In genomic region chr20:44885392-44886275, GRCh38 we compare ENCODE assay signal across 8 cellular contexts. TPM values are rescaled to one million over a fixed set of nuclear protein-coding genes. Genes with fewer than 3 reads are reported as not detected.
DNase-seq lines count a peak whose midpoint lies in the region; FAIRE-seq and TF ChIP-seq lines count a peak whose summit lies in the region.

Gene YWHAB, plus strand, starts transcription at chr20:44885705. Its CDS starts 15,829 bp downstream, at chr20:44901534.

- H3K27ac ChIP-seq in HEK293 (ENCODE audit: extremely low read depth, low read depth, low read length): peak within 1 kb of the TSS; percentile 88
- H3K27ac ChIP-seq in neutrophil: peak within 1 kb of the TSS; percentile 97
- peak within 1 kb of the TSS; percentile 79 for H3K27ac ChIP-seq in substantia nigra (ENCODE audit: low read depth, low read length, poor library complexity, severe bottlenecking)

- H3K36me3 ChIP-seq in HEK293 (ENCODE audit: control insufficient read depth in 2 of 2, insufficient read depth in 1 of 2, low read length in 2 of 2) (peaks cover 0 to 24% of the 10 kb centered on the region in 2 experiments; a peak in 1 of 3 replicates), neutrophil (peaks cover 5% of the 10 kb centered on the region)

- H3K27me3 ChIP-seq in neutrophil: no peaks in the 10 kb centered on the region

- peak within 1 kb of the TSS; percentile 99 for H3K4me3 ChIP-seq in HEK293 (ENCODE audit: low read depth, low read length)
- peak within 1 kb of the TSS; percentile 79 to 95 for H3K4me3 ChIP-seq in neutrophil (ENCODE audit: low read depth in 1 of 2, low read length in 1 of 2)

- H3K4me1 ChIP-seq in HEK293 (ENCODE audit: control insufficient read depth, insufficient read depth, low read length) (peaks cover 4% of the 10 kb centered on the region; the same call in 1 of the 2 replicates), neutrophil (ENCODE audit: control insufficient read depth in 1 of 2, insufficient read depth in 1 of 2, low read depth in 1 of 2, low read length in 1 of 2) (peaks cover 51 to 52% of the 10 kb centered on the region in 2 experiments)

- FAIRE-seq in frontal cortex (lab: Jason Lieb, UNC): no peak

- CTCF ChIA-PET in HEK293 (lab: Yijun Ruan, JAX): interaction anchor here (0.6 to 0.9 kb wide), 3 partner anchors 33 to 754 kb away, joined by 3 read pairs; no protein-coding TSS in a partner anchor

- POLR2A ChIA-PET in HEK293 (lab: Yijun Ruan, JAX): interaction anchor here (0.5 to 1.3 kb wide), 14 partner anchors 10 to 1036 kb away, joined by 3 to 9 read pairs (median 3); partner anchors contain the start of genes PABPC1L, SDC4, SERINC3 and TOMM34

- TF ChIP-seq CTCF in HEK293 (tag by site-specific recombination; IDR thresholded peaks at IDR 0.05) (peak; percentile 16; the same call in 1 of the 2 replicates), neutrophil (IDR thresholded peaks at IDR 0.05) (peak; percentile 43)

- H3K9me3 ChIP-seq in HEK293 (ENCODE audit: control insufficient read depth, insufficient read depth, low read depth, low read length): no peaks in the 10 kb centered on the region
- no peaks in the 10 kb centered on the region for H3K9me3 ChIP-seq in neutrophil

- DNase-seq in GM03348 (ENCODE audit: low spot score): peak; percentile 99
- DNase-seq in MV-4-11 (lab: John Stamatoyannopoulos, UW): peak; percentile 96
- peak; percentile 99 for DNase-seq in SK-MEL-5 (ENCODE audit: low read depth, low spot score)
- DNase-seq in activated naive CD4-positive, alpha-beta T cell treated with Interleukin-2 at 50 U/mL for 16 hours: peak; percentile 99
- peak; percentile 97 for DNase-seq in frontal cortex (ENCODE audit: low spot score in 2 of 2)
- DNase-seq in substantia nigra (lab: John Stamatoyannopoulos, UW): peak; percentile 72 to 98 (median 94)

- in situ Hi-C loops in SK-MEL-5 (cut with HindIII; ENCODE audit: low pct_unique_long_range_greater_than_20kb, low sequenced_read_pairs): no loop called here

TF ChIP-seq in HEK293, 187 proteins besides CTCF, POLR2A, EP300 and RAD21 (continues in another document):
- peak; percentile 59; the same call in 1 of the 2 replicates for TF ChIP-seq ZNF518A (tag by site-specific recombination; conservative IDR thresholded peaks at IDR 0.05; ENCODE audit: low read depth)
- no peak for TF ChIP-seq ZNF174 (tag by site-specific recombination; IDR thresholded peaks at IDR 0.05)
- TF ChIP-seq ZNF16 (tag by site-specific recombination; IDR thresholded peaks at IDR 0.05; ENCODE audit: low read depth): no peak
- TF ChIP-seq ZNF558 (tag by site-specific recombination; IDR thresholded peaks at IDR 0.05): no peak; the same call in 1 of the 2 replicates
- TF ChIP-seq ZNF747 (tag by site-specific recombination; IDR thresholded peaks at IDR 0.05): no peak
- TF ChIP-seq ZBTB44 (tag by site-specific recombination; IDR thresholded peaks at IDR 0.05): no peak; the same call in 1 of the 2 replicates
- no peak for TF ChIP-seq PRDM1 (tag by site-specific recombination; IDR thresholded peaks at IDR 0.05)
- no peak for TF ChIP-seq GLI4 (tag by site-specific recombination; IDR thresholded peaks at IDR 0.05)
- no peak for TF ChIP-seq ZNF18 (tag by site-specific recombination; IDR thresholded peaks at IDR 0.05)
- TF ChIP-seq EGR2 (tag by site-specific recombination; IDR thresholded peaks at IDR 0.05; ENCODE audit: low read depth): peak; percentile 100
- TF ChIP-seq KLF8 (tag by site-specific recombination; IDR thresholded peaks at IDR 0.05): peak; percentile 99
- TF ChIP-seq ZNF23 (tag by site-specific recombination; IDR thresholded peaks at IDR 0.05; ENCODE audit: borderline replicate concordance): no peak
- TF ChIP-seq IKZF3 (tag by site-specific recombination; IDR thresholded peaks at IDR 0.05): no peak; the same call in 1 of the 2 replicates
- no peak for TF ChIP-seq SCRT1 (tag by site-specific recombination; IDR thresholded peaks at IDR 0.05; ENCODE audit: borderline replicate concordance)
- no peak for TF ChIP-seq ZNF155 (tag by site-specific recombination; IDR thresholded peaks at IDR 0.05)
- TF ChIP-seq ZNF792 (tag by site-specific recombination; IDR thresholded peaks at IDR 0.05): no peak
- no peak for TF ChIP-seq ZNF157 (tag by site-specific recombination; IDR thresholded peaks at IDR 0.05)
- peak; percentile 100 for TF ChIP-seq SP2 (tag by site-specific recombination; IDR thresholded peaks at IDR 0.05)

RNA-seq across cellular contexts. Expression of gene YWHAB, which starts in this region (rescaled TPM):
- total RNA-seq in SK-MEL-5 (2014; rRNA removed; shearing (Covaris generic)): 129 and 134 TPM in 2 replicates
- 248 and 336 TPM in 2 replicates for polyA plus RNA-seq in SK-MEL-5 (2015; cell fraction: cytosol; rRNA removed)
- 132 and 156 TPM in 2 replicates for polyA plus RNA-seq in SK-MEL-5 (2015; cell fraction: nucleus; rRNA removed)
- 148 TPM for total RNA-seq in frontal cortex

Comparison
In these comparisons a context has a peak if more than half of its experiments do, and no peak if none do; other contexts are left out.
1. Peak in every context shown above with its lines: DNase-seq, H3K4me3 ChIP-seq and H3K27ac ChIP-seq.